In genomic region chr5:119354522-119355243, GRCh38 we compare ENCODE assay signal across 10 cellular contexts. TPM values are rescaled to one million over a fixed set of nuclear protein-coding genes. Genes with fewer than 3 reads are reported as not detected.
A peak's percentile ranks its signal among the peaks of the same experiment; 100 is the strongest.
DNase-seq lines count a peak whose midpoint lies in the region; ATAC-seq and TF ChIP-seq lines count a peak whose summit lies in the region.
"Had no signal": no experiment of that assay in that cellular context is flagged by ENCODE, and none has a peak within 500 bp of the region (broad histone marks: within the 10 kb centered on the region; RNA-seq: fewer than 3 reads in every experiment).

No MANE protein-coding gene starts in this region.

- ATAC-seq in stimulated activated naive B cell treated with anti-CD40 and anti-IgM and Interleukin-4, amounts not matched to agents 10 μg/mL and 1 μg/mL and 100 μg/mL, for 72 hours (replicated peaks), result no peak
- ATAC-seq in activated CD4-positive, CD25-positive, alpha-beta regulatory T cell treated with anti-CD3 and anti-CD28 coated beads, Interleukin-2, amount 50 U/mL, for 24 hours, result no peak

- TF ChIP-seq CTCF in OCI-LY1 (IDR thresholded peaks at IDR 0.05; ENCODE audit: low read length), result no peak

- H3K4me3 ChIP-seq in OCI-LY1 (ENCODE audit: low read depth, low read length, poor library complexity, severe bottlenecking), result peak overlapping the region; percentile 80
- H3K4me3 ChIP-seq in esophagus (ENCODE audit: low read depth in 1 of 2, low read length in 2 of 2), result peak overlapping the region in 1 of 2 donors; percentile 93

- H3K4me1 Mint-ChIP-seq in T-helper 1 cell treated with Interleukin-12 subunit alpha and Interleukin-12 subunit beta and Interleukin-4 antibody, amounts not matched to agents 30 μg/mL and 1 μg/mL, for 36 hours (ENCODE audit: low read depth), result peaks cover 72% of the 10 kb centered on the region
- H3K4me1 Mint-ChIP-seq in stimulated activated naive B cell treated with anti-CD40 and anti-IgM and Interleukin-4, amounts not matched to agents 10 μg/mL and 1 μg/mL and 100 μg/mL, for 72 hours, result peaks cover 43 to 70% of the 10 kb centered on the region in 2 donors

- WGBS in esophagus, 2 donors, result 76 to 78% methylated on average over 10 of the region's 10 CpGs

- peak overlapping the region; percentile 90 for H3K4me2 ChIP-seq in OCI-LY1 (ENCODE audit: low read length)

- H3K79me2 ChIP-seq in OCI-LY1 (ENCODE audit: insufficient read depth, low read length), result peaks cover 79% of the 10 kb centered on the region

- H3K9me3 ChIP-seq in OCI-LY1 (ENCODE audit: low read length), result no peaks in the 10 kb centered on the region
- no peaks in the 10 kb centered on the region for H3K9me3 ChIP-seq in esophagus (ENCODE audit: control insufficient read depth in 2 of 2, insufficient read depth in 1 of 2, low read depth in 1 of 2, low read length in 1 of 2)
- H3K9me3 ChIP-seq: tibial nerve had no signal

- H3K36me3 ChIP-seq in OCI-LY1 (ENCODE audit: insufficient read depth, low read length) (no peaks in the 10 kb centered on the region), esophagus (ENCODE audit: control insufficient read depth in 2 of 2, insufficient read depth in 2 of 2, low read length in 1 of 2) (no peaks in the 10 kb centered on the region)
- H3K36me3 ChIP-seq: tibial nerve had no signal

- H3K9me3 Mint-ChIP-seq in T-helper 1 cell treated with Interleukin-12 subunit alpha and Interleukin-12 subunit beta and Interleukin-4 antibody, amounts not matched to agents 30 μg/mL and 1 μg/mL, for 36 hours, result no peaks in the 10 kb centered on the region
- H3K9me3 Mint-ChIP-seq in stimulated activated naive B cell treated with anti-CD40 and anti-IgM and Interleukin-4, amounts not matched to agents 10 μg/mL and 1 μg/mL and 100 μg/mL, for 72 hours, result no peaks in the 10 kb centered on the region

- DNase-seq in T-helper 1 cell (no peak), HuH-7.5 (ENCODE audit: low spot score) (no peak), NCI-H1105 (lab: John Stamatoyannopoulos, UW) (no peak)
- DNase-seq in stimulated activated naive B cell treated with anti-CD40 and anti-IgM and Interleukin-4, amounts not matched to agents 10 μg/mL and 1 μg/mL and 100 μg/mL, for 72 hours, result no peak
- DNase-seq: NCI-H1417 had no signal

- H3K27ac Mint-ChIP-seq in T-helper 1 cell treated with Interleukin-12 subunit alpha and Interleukin-12 subunit beta and Interleukin-4 antibody, amounts not matched to agents 30 μg/mL and 1 μg/mL, for 36 hours, result peak overlapping the region; percentile 80
- peak overlapping the region; percentile 99 for H3K27ac Mint-ChIP-seq in stimulated activated naive B cell treated with anti-CD40 and anti-IgM and Interleukin-4, amounts not matched to agents 10 μg/mL and 1 μg/mL and 100 μg/mL, for 72 hours

- H2AFZ ChIP-seq in OCI-LY1 (ENCODE audit: low read length), result no peak overlapping the region

- H3K27me3 Mint-ChIP-seq in T-helper 1 cell treated with Interleukin-12 subunit alpha and Interleukin-12 subunit beta and Interleukin-4 antibody, amounts not matched to agents 30 μg/mL and 1 μg/mL, for 36 hours (ENCODE audit: low read depth), result no peaks in the 10 kb centered on the region
- H3K27me3 Mint-ChIP-seq in stimulated activated naive B cell treated with anti-CD40 and anti-IgM and Interleukin-4, amounts not matched to agents 10 μg/mL and 1 μg/mL and 100 μg/mL, for 72 hours, result no peaks in the 10 kb centered on the region

- no peaks in the 10 kb centered on the region for H3K9me2 ChIP-seq in OCI-LY1 (ENCODE audit: low read depth, low read length)

- no peaks in the 10 kb centered on the region for H4K20me1 ChIP-seq in OCI-LY1 (ENCODE audit: insufficient read depth, low read length)

- no peaks in the 10 kb centered on the region for H3K27me3 ChIP-seq in OCI-LY1 (ENCODE audit: insufficient read depth, low read length)
- H3K27me3 ChIP-seq in esophagus (ENCODE audit: control insufficient read depth in 1 of 2, insufficient read depth in 2 of 2, low read length in 2 of 2), result no peaks in the 10 kb centered on the region
- H3K27me3 ChIP-seq: tibial nerve had no signal

- H3K9ac ChIP-seq in OCI-LY1 (ENCODE audit: low read length), result peak overlapping the region; percentile 87

- peak overlapping the region; percentile 95 for H3K4me3 Mint-ChIP-seq in T-helper 1 cell treated with Interleukin-12 subunit alpha and Interleukin-12 subunit beta and Interleukin-4 antibody, amounts not matched to agents 30 μg/mL and 1 μg/mL, for 36 hours
- peak overlapping the region; percentile 95 to 98 for H3K4me3 Mint-ChIP-seq in stimulated activated naive B cell treated with anti-CD40 and anti-IgM and Interleukin-4, amounts not matched to agents 10 μg/mL and 1 μg/mL and 100 μg/mL, for 72 hours

- H3K36me3 Mint-ChIP-seq in T-helper 1 cell treated with Interleukin-12 subunit alpha and Interleukin-12 subunit beta and Interleukin-4 antibody, amounts not matched to agents 30 μg/mL and 1 μg/mL, for 36 hours (ENCODE audit: low read depth), result peaks cover 26% of the 10 kb centered on the region
- peaks cover 34 to 41% of the 10 kb centered on the region in 2 donors for H3K36me3 Mint-ChIP-seq in stimulated activated naive B cell treated with anti-CD40 and anti-IgM and Interleukin-4, amounts not matched to agents 10 μg/mL and 1 μg/mL and 100 μg/mL, for 72 hours

- 0 out of 2 replicates have a peak, but pooled peaks cover 6% of the 10 kb centered on the region for H3F3A ChIP-seq in OCI-LY1 (ENCODE audit: insufficient read depth, low read length)

- H3K27ac ChIP-seq in OCI-LY1 (ENCODE audit: low read depth, low read length, poor library complexity, severe bottlenecking) (peak overlapping the region; percentile 97), esophagus (ENCODE audit: low read depth in 2 of 2, low read length in 1 of 2) (peak overlapping the region; percentile 11 to 78)

- H3K4me1 ChIP-seq in OCI-LY1 (ENCODE audit: insufficient read depth, low read length, severe bottlenecking) (peaks cover 91% of the 10 kb centered on the region), esophagus (ENCODE audit: control insufficient read depth in 2 of 2, insufficient read depth in 2 of 2, low read length in 1 of 2) (peaks cover 6 to 9% of the 10 kb centered on the region in 2 donors)

RNA-seq across cellular contexts. Expression of gene TNFAIP8, which starts 1.1 kb away (rescaled TPM):
- 10 to 100 TPM; 11.0 to 16.1 TPM for polyA plus RNA-seq in esophagus
